16 cellular contexts compared by ENCODE assay signal in genomic region chr2:99821572-99822369, GRCh38.
DNase-seq lines count a peak whose midpoint lies in the region; ATAC-seq and TF ChIP-seq lines count a peak whose summit lies in the region.
"Had no signal": no experiment of that assay in that cellular context is flagged by ENCODE, and none has a peak within 500 bp of the region (broad histone marks: within the 10 kb centered on the region; RNA-seq: fewer than 3 reads in every experiment).

No MANE protein-coding gene starts in this region.

- peaks cover 18% of the 10 kb centered on the region for H3K4me1 Mint-ChIP-seq in GM23338

- H3K18ac ChIP-seq in trophoblast cell (ENCODE audit: low read length): no peak overlapping the region

- peak; percentile 31; the same call in 2 of the 3 replicates for ATAC-seq in GM23338
- ATAC-seq in SK-N-SH treated with all-trans-retinoic acid at 6 μM for 48 hours: peak; percentile 36; the same call in 2 of the 3 replicates
- ATAC-seq in psoas muscle: no peak
- ATAC-seq: HCT116 had no signal

- peak overlapping the region; percentile 23; the same call in 1 of the 2 replicates for H3K27ac Mint-ChIP-seq in GM23338
- H3K27ac Mint-ChIP-seq: memory B cell had no signal

- H3K9me3 ChIP-seq in trophoblast cell (ENCODE audit: insufficient read depth, low read depth, low read length) (peaks cover 3% of the 10 kb centered on the region), psoas muscle (no peaks in the 10 kb centered on the region)
- H3K9me3 ChIP-seq: Caco-2 had no signal

- H3K4ac ChIP-seq in trophoblast cell (ENCODE audit: low read depth, low read length): no peak overlapping the region

- H3F3A ChIP-seq in GM23338 (replicated peaks; ENCODE audit: low read depth): no peaks in the 10 kb centered on the region

- H4K12ac ChIP-seq in trophoblast cell (ENCODE audit: low read depth, low read length): no peak overlapping the region

- no peak overlapping the region for H4K8ac ChIP-seq in trophoblast cell (ENCODE audit: low read depth, low read length)

- no peak overlapping the region for H3K14ac ChIP-seq in trophoblast cell (ENCODE audit: low read length)

- H2BK5ac ChIP-seq in trophoblast cell (ENCODE audit: low read depth, low read length, poor library complexity): peak overlapping the region; percentile 10

- H4K20me1 ChIP-seq in GM23338 (replicated peaks; ENCODE audit: insufficient read depth): no peaks in the 10 kb centered on the region

- no peaks in the 10 kb centered on the region; the same call in 2 of the 3 replicates for H3K36me3 Mint-ChIP-seq in GM23338 (ENCODE audit: low read depth)

- H3K4me2 ChIP-seq in GM23338 (no peak overlapping the region), trophoblast cell (ENCODE audit: low read length) (no peak overlapping the region)

- no CpG with 5 or more reads among the region's 13 CpGs for WGBS in trophoblast cell (ENCODE audit: extremely low coverage, insufficient coverage, insufficient read length)
- 91 to 96% (median 93%) methylated on average over 13 of the region's 13 CpGs for WGBS in psoas muscle, 3 donors

- DNase-seq in GM23338 (ENCODE audit: low spot score) (peak; percentile 19), fibroblast of the conjunctiva (ENCODE audit: low read depth) (peak; percentile 16), trophoblast cell (peak; percentile 85 to 91), psoas muscle (no peak), erythroblast (lab: John Stamatoyannopoulos, UW) (no peak), DMS79 (lab: John Stamatoyannopoulos, UW) (no peak)
- DNase-seq in activated CD4-positive, alpha-beta T cell treated with anti-CD3 and anti-CD28 coated beads, Interleukin-2, amount 50 U/mL, for 4 hours: no peak
- DNase-seq: activated CD4-positive, alpha-beta T cell treated with anti-CD3 and anti-CD28 coated beads for 48 hours; activated effector memory CD4-positive, alpha-beta T cell treated with Interleukin-2 at 50 U/mL for 16 hours; Caco-2; Karpas-422; NCI-H2081 treated with DMSO at 0.1 percent for 48 hours had no signal

- TF ChIP-seq POLR2A in erythroblast (IDR thresholded peaks at IDR 0.05; ENCODE audit: low read length): no peak

- no peaks in the 10 kb centered on the region; the same call in 2 of the 3 replicates for H3K9me3 Mint-ChIP-seq in GM23338
- H3K9me3 Mint-ChIP-seq: memory B cell had no signal

- H3K27me3 Mint-ChIP-seq in GM23338 (ENCODE audit: insufficient read depth, low read depth, poor library complexity): peaks cover 6% of the 10 kb centered on the region
- H3K27me3 Mint-ChIP-seq: memory B cell had no signal

- TF ChIP-seq CTCF in GM23338 (conservative IDR thresholded peaks at IDR 0.05; ENCODE audit: low read depth in 2 of 2) (no peak), psoas muscle (IDR thresholded peaks at IDR 0.05) (no peak)

- peak overlapping the region; percentile 37 for H2BK120ac ChIP-seq in trophoblast cell (ENCODE audit: insufficient read depth, low read length, poor library complexity)

- no peak overlapping the region for H3K4me3 Mint-ChIP-seq in GM23338
- H3K4me3 Mint-ChIP-seq: memory B cell had no signal

- H3K9me2 ChIP-seq in GM23338 (ENCODE audit: insufficient read depth): no peaks in the 10 kb centered on the region; the same call in none of the 2 replicates

- H2AFZ ChIP-seq in GM23338 (no peak overlapping the region), trophoblast cell (ENCODE audit: insufficient read depth, low read length, poor library complexity) (no peak overlapping the region)
- H2AFZ ChIP-seq: hepatocyte had no signal

- H3K4me3 ChIP-seq in GM23338 (no peak overlapping the region), trophoblast cell (ENCODE audit: low read depth, low read length) (no peak overlapping the region), psoas muscle (no peak overlapping the region)
- H3K4me3 ChIP-seq: hepatocyte had no signal

- H3K23ac ChIP-seq in trophoblast cell (ENCODE audit: low read length): no peak overlapping the region

- H3K27me3 ChIP-seq in GM23338 (ENCODE audit: insufficient read depth) (no peaks in the 10 kb centered on the region), trophoblast cell (ENCODE audit: insufficient read depth, low read length) (no peaks in the 10 kb centered on the region), psoas muscle (ENCODE audit: insufficient read depth in 3 of 3, low read length in 2 of 3) (peaks cover 0 to 1% (median 0%) of the 10 kb centered on the region in 3 donors)
- H3K27me3 ChIP-seq: hepatocyte had no signal

- no peaks in the 10 kb centered on the region for H3K36me3 ChIP-seq in GM23338 (ENCODE audit: insufficient read depth)
- H3K36me3 ChIP-seq in trophoblast cell (ENCODE audit: control insufficient read depth in 1 of 2, insufficient read depth in 2 of 2, low read length in 2 of 2): no peaks in the 10 kb centered on the region
- H3K36me3 ChIP-seq in psoas muscle (ENCODE audit: insufficient read depth in 1 of 2, low read depth in 1 of 2): no peaks in the 10 kb centered on the region

- H2BK12ac ChIP-seq in trophoblast cell (ENCODE audit: low read length): peak overlapping the region; percentile 51

- H3K27ac ChIP-seq in GM23338 (ENCODE audit: low read depth) (no peak overlapping the region), trophoblast cell (ENCODE audit: low read depth, low read length) (peak overlapping the region; percentile 37), psoas muscle (no peak overlapping the region)
- H3K27ac ChIP-seq: hepatocyte had no signal

- peak overlapping the region; percentile 65 for H4K91ac ChIP-seq in trophoblast cell (ENCODE audit: low read depth, low read length)

- H3K4me1 ChIP-seq in GM23338 (ENCODE audit: insufficient read depth): 0 out of 2 replicates have a peak, but pooled peaks cover 7% of the 10 kb centered on the region
- peaks cover 2 to 11% of the 10 kb centered on the region in 2 experiments for H3K4me1 ChIP-seq in trophoblast cell (ENCODE audit: control insufficient read depth in 1 of 2, insufficient read depth in 2 of 2, low read length in 2 of 2)
- H3K4me1 ChIP-seq in psoas muscle: no peaks in the 10 kb centered on the region
- H3K4me1 ChIP-seq: Caco-2 had no signal

- peaks cover 8% of the 10 kb centered on the region for H3K79me1 ChIP-seq in trophoblast cell (ENCODE audit: low read length)

- H3K79me2 ChIP-seq in GM23338 (replicated peaks; ENCODE audit: insufficient read depth) (no peaks in the 10 kb centered on the region), trophoblast cell (ENCODE audit: control insufficient read depth, insufficient read depth, low read length, poor library complexity) (no peaks in the 10 kb centered on the region)
- H3K79me2 ChIP-seq: hepatocyte had no signal

- H2AK5ac ChIP-seq in trophoblast cell (ENCODE audit: low read length): no peak overlapping the region

- intact Hi-C loops in psoas muscle (cut with DNase I): loop anchor here (2.0 to 5.0 kb wide), 3 partner anchors 263 to 421 kb away; no protein-coding TSS in a partner anchor

- no peak overlapping the region for H3K9ac ChIP-seq in trophoblast cell (ENCODE audit: low read length)

TF ChIP-seq in GM23338, 12 proteins besides CTCF, POLR2A, EP300 and RAD21:
- TF ChIP-seq CREB1 (CRISPR knock-in tag; IDR thresholded peaks at IDR 0.05; ENCODE audit: low read depth) (peak; percentile 28; the same call in 1 of the 2 replicates), POLR2AphosphoS5 (IDR thresholded peaks at IDR 0.05; ENCODE audit: low read depth) (no peak)
TF ChIP-seq in GM23338: peak in this region for 1.

TF ChIP-seq in SK-N-SH treated with all-trans-retinoic acid at 6 μM for 48 hours, 23 proteins besides CTCF, POLR2A, EP300 and RAD21:
- TF ChIP-seq RARB (CRISPR knock-in tag; IDR thresholded peaks at IDR 0.05): no peak
- no peak for TF ChIP-seq ZFP30 (CRISPR knock-in tag; IDR thresholded peaks at IDR 0.05)
- no peak for TF ChIP-seq TOX (CRISPR knock-in tag; IDR thresholded peaks at IDR 0.05; ENCODE audit: borderline replicate concordance)
- no peak for TF ChIP-seq ARNTL (CRISPR knock-in tag; IDR thresholded peaks at IDR 0.05; ENCODE audit: borderline replicate concordance, low read depth)

Comparison
In these comparisons a context has a peak if more than half of its experiments do, and no peak if none do; other contexts are left out.
1. ATAC-seq: peak in GM23338 (single experiment) and SK-N-SH treated with all-trans-retinoic acid at 6 μM for 48 hours (single experiment); none in psoas muscle (0 of 4).
2. DNase-seq: peak in GM23338 (single experiment), fibroblast of the conjunctiva (single experiment) and trophoblast cell (2 of 2); none in psoas muscle (0 of 2), erythroblast (0 of 2), activated CD4-positive, alpha-beta T cell treated with anti-CD3 and anti-CD28 coated beads, Interleukin-2, amount 50 U/mL, for 4 hours (0 of 2) and DMS79 (single experiment).